In genomic region chr2:25825238-25825637, GRCh38 we compare ENCODE assay signal across 10 cellular contexts. TPM values are rescaled to one million over a fixed set of nuclear protein-coding genes. Genes with fewer than 3 reads are reported as not detected.
A peak's percentile ranks its signal among the peaks of the same experiment; 100 is the strongest.
DNase-seq lines count a peak whose midpoint lies in the region; ATAC-seq, FAIRE-seq and TF ChIP-seq lines count a peak whose summit lies in the region.
"Had no signal": no experiment of that assay in that cellular context is flagged by ENCODE, and none has a peak within 500 bp of the region (broad histone marks: within the 10 kb centered on the region; RNA-seq: fewer than 3 reads in every experiment).

No MANE protein-coding gene starts in this region.

- TF ChIP-seq CTCF in gastroesophageal sphincter (IDR thresholded peaks at IDR 0.05), result no peak

- POLR2A ChIA-PET in activated CD4-positive, alpha-beta T cell treated with anti-CD3 and anti-CD28 coated beads for 36 hours (lab: Charles Lee), result interaction anchor here (1.0 to 1.5 kb wide), 4 partner anchors 8 to 1813 kb away, joined by 3 to 8 read pairs (median 4); partner anchors contain the start of gene ASXL2

- no peak for TF ChIP-seq EP300 in gastroesophageal sphincter (IDR thresholded peaks at IDR 0.05)

- no peaks in the 10 kb centered on the region for H3K27me3 Mint-ChIP-seq in activated CD4-positive, alpha-beta T cell treated with anti-CD3 and anti-CD28 coated beads for 36 hours
- no peaks in the 10 kb centered on the region for H3K27me3 Mint-ChIP-seq in activated naive CD4-positive, alpha-beta T cell treated with anti-CD3 and anti-CD28 coated beads, Interleukin-2, amount 10 ng/mL, durations not matched to agents 7 days and 5 days

- peak; percentile 89 for ATAC-seq in activated CD4-positive, alpha-beta T cell treated with anti-CD3 and anti-CD28 coated beads for 36 hours
- ATAC-seq in GM18519 (IDR thresholded peaks at IDR 0.05; ENCODE audit: low FRiP score, unreplicated experiment) (no peak), HG02798 (IDR thresholded peaks at IDR 0.05; ENCODE audit: poor library complexity, unreplicated experiment) (no peak), gastroesophageal sphincter (no peak)

- in situ Hi-C loops in ACHN (cut with HindIII; ENCODE audit: low pct_ligation_motif_present, low pct_unique_long_range_greater_than_20kb, low sequenced_read_pairs), result no loop called here

- CTCF ChIA-PET in activated CD4-positive, alpha-beta T cell treated with anti-CD3 and anti-CD28 coated beads for 36 hours (lab: Charles Lee), result interaction anchor here (0.7 to 2.4 kb wide), 5 partner anchors 9 to 30 kb away, joined by 3 to 12 read pairs (median 4); no protein-coding TSS in a partner anchor
- CTCF ChIA-PET in activated naive CD4-positive, alpha-beta T cell treated with anti-CD3 and anti-CD28 coated beads, Interleukin-2, amount 10 ng/mL, durations not matched to agents 7 days and 5 days (lab: Charles Lee), result interaction anchor here (1.5 to 1.9 kb wide), 3 partner anchors 11 to 30 kb away, joined by 4 to 6 read pairs (median 5); no protein-coding TSS in a partner anchor

- no peak overlapping the region for H3K4me3 ChIP-seq in gastroesophageal sphincter
- H3K4me3 ChIP-seq: PC-9 had no signal

- H3K27me3 ChIP-seq in gastroesophageal sphincter, result no peaks in the 10 kb centered on the region

- FAIRE-seq in GM12892 (lab: Jason Lieb, UNC), result peak; percentile 5

- H3K27ac Mint-ChIP-seq in activated CD4-positive, alpha-beta T cell treated with anti-CD3 and anti-CD28 coated beads for 36 hours, result peak overlapping the region; percentile 89
- H3K27ac Mint-ChIP-seq in activated naive CD4-positive, alpha-beta T cell treated with anti-CD3 and anti-CD28 coated beads, Interleukin-2, amount 10 ng/mL, durations not matched to agents 7 days and 5 days, result peak overlapping the region; percentile 29

- no peaks in the 10 kb centered on the region for H3K36me3 ChIP-seq in gastroesophageal sphincter

- no peaks in the 10 kb centered on the region for H3K4me1 ChIP-seq in gastroesophageal sphincter

- TF ChIP-seq POLR2A in GM12892 (IDR thresholded peaks at IDR 0.05; ENCODE audit: low read depth, low read length) (no peak), gastroesophageal sphincter (IDR thresholded peaks at IDR 0.05) (no peak)

- intact Hi-C loops in activated CD4-positive, alpha-beta T cell treated with anti-CD3 and anti-CD28 coated beads for 36 hours (cut with DNase I, micrococcal nuclease), result loop anchor here (1.0 to 2.0 kb wide), 5 partner anchors 8 to 238 kb away; partner anchors contain the start of gene ASXL2 (in 1 of the 2)

- DNase-seq in GM12892 (ENCODE audit: insufficient read length) (no peak), ACHN (no peak)
- peak; percentile 73 for DNase-seq in activated CD4-positive, alpha-beta T cell treated with anti-CD3 and anti-CD28 coated beads for 36 hours
- peak; percentile 54 for DNase-seq in activated naive CD4-positive, alpha-beta T cell treated with anti-CD3 and anti-CD28 coated beads, Interleukin-2, amount 10 ng/mL, durations not matched to agents 7 days and 5 days
- peak; percentile 66 for DNase-seq in stimulated activated CD4-positive, alpha-beta T cell treated with anti-CD3 and anti-CD28 coated beads, Interleukin-1b, Interleukin-23, amount 100 ng/mL, for 48 hours
- DNase-seq: NCI-H1694, PC-9 had no signal

- peaks cover 2% of the 10 kb centered on the region for H3K9me3 Mint-ChIP-seq in activated CD4-positive, alpha-beta T cell treated with anti-CD3 and anti-CD28 coated beads for 36 hours (ENCODE audit: low read depth)
- peaks cover 1% of the 10 kb centered on the region for H3K9me3 Mint-ChIP-seq in activated naive CD4-positive, alpha-beta T cell treated with anti-CD3 and anti-CD28 coated beads, Interleukin-2, amount 10 ng/mL, durations not matched to agents 7 days and 5 days

- WGBS in gastroesophageal sphincter (ENCODE audit: low coverage in 1 of 2), 2 donors, result 90 to 95% methylated on average over 2 of the region's 2 CpGs

- H3K27ac ChIP-seq in gastroesophageal sphincter, result no peak overlapping the region
- H3K27ac ChIP-seq: PC-9 had no signal

- H3K9me3 ChIP-seq in gastroesophageal sphincter, result no peaks in the 10 kb centered on the region

- peak overlapping the region; percentile 30 for H3K4me3 Mint-ChIP-seq in activated CD4-positive, alpha-beta T cell treated with anti-CD3 and anti-CD28 coated beads for 36 hours
- H3K4me3 Mint-ChIP-seq in activated naive CD4-positive, alpha-beta T cell treated with anti-CD3 and anti-CD28 coated beads, Interleukin-2, amount 10 ng/mL, durations not matched to agents 7 days and 5 days, result peak overlapping the region; percentile 0

- H3K36me3 Mint-ChIP-seq in activated CD4-positive, alpha-beta T cell treated with anti-CD3 and anti-CD28 coated beads for 36 hours (ENCODE audit: low read depth), result peaks cover 31% of the 10 kb centered on the region
- peaks cover 32% of the 10 kb centered on the region for H3K36me3 Mint-ChIP-seq in activated naive CD4-positive, alpha-beta T cell treated with anti-CD3 and anti-CD28 coated beads, Interleukin-2, amount 10 ng/mL, durations not matched to agents 7 days and 5 days

- peaks cover 66% of the 10 kb centered on the region for H3K4me1 Mint-ChIP-seq in activated CD4-positive, alpha-beta T cell treated with anti-CD3 and anti-CD28 coated beads for 36 hours
- H3K4me1 Mint-ChIP-seq in activated naive CD4-positive, alpha-beta T cell treated with anti-CD3 and anti-CD28 coated beads, Interleukin-2, amount 10 ng/mL, durations not matched to agents 7 days and 5 days, result peaks cover 65% of the 10 kb centered on the region

RNA-seq across cellular contexts. Expression of gene ASXL2, which starts 53.0 kb away (rescaled TPM):
- 6.0 TPM for polyA plus RNA-seq in GM12892 (2012; ENCODE audit: missing spikeins)
- total RNA-seq in activated CD4-positive, alpha-beta T cell treated with anti-CD3 and anti-CD28 coated beads for 36 hours, result 10 to 100 TPM; 36.8 to 46.4 TPM
- 10 to 100 TPM; 13.3 to 26.7 (median 16.8) TPM for total RNA-seq in gastroesophageal sphincter

Comparison
In these comparisons a context has a peak if more than half of its experiments do, and no peak if none do; other contexts are left out.
1. DNase-seq: peak in activated CD4-positive, alpha-beta T cell treated with anti-CD3 and anti-CD28 coated beads for 36 hours (single experiment), activated naive CD4-positive, alpha-beta T cell treated with anti-CD3 and anti-CD28 coated beads, Interleukin-2, amount 10 ng/mL, durations not matched to agents 7 days and 5 days (single experiment) and stimulated activated CD4-positive, alpha-beta T cell treated with anti-CD3 and anti-CD28 coated beads, Interleukin-1b, Interleukin-23, amount 100 ng/mL, for 48 hours (single experiment); none in GM12892 (single experiment) and ACHN (single experiment).